ENCODE assay signal across 11 cellular contexts in genomic region chr12:65779091-65779642, GRCh38. TPM values are rescaled to one million over a fixed set of nuclear protein-coding genes. Genes with fewer than 3 reads are reported as not detected.
DNase-seq lines count a peak whose midpoint lies in the region; ATAC-seq and TF ChIP-seq lines count a peak whose summit lies in the region.
"Had no signal": no experiment of that assay in that cellular context is flagged by ENCODE, and none has a peak within 500 bp of the region (broad histone marks: within the 10 kb centered on the region; RNA-seq: fewer than 3 reads in every experiment).

No MANE protein-coding gene starts in this region.

- intact Hi-C loops in Panc1 (cut with micrococcal nuclease; ENCODE audit: unreplicated experiment) = no loop called here
- intact Hi-C loops in lower leg skin (cut with DNase I; ENCODE audit: low total_unique reads) = no loop called here

- in situ Hi-C loops in Panc1 (cut with HindIII; ENCODE audit: low pct_unique_long_range_greater_than_20kb, low sequenced_read_pairs) = no loop called here

- CTCF ChIA-PET in Panc1 (lab: Charles Lee) = interaction anchor here (0.7 kb wide), 1 partner anchor 99 kb away, joined by 5 read pairs; no protein-coding TSS in a partner anchor

- H3K4me3 ChIP-seq in Panc1 (ENCODE audit: low read depth in 2 of 2, low read length in 2 of 2) (no peak overlapping the region), epithelial cell of proximal tubule (ENCODE audit: low read depth, low read length) (no peak overlapping the region), mesodermal cell (ENCODE audit: extremely low read depth, insufficient read depth, low read length, poor library complexity, severe bottlenecking) (no peak overlapping the region), lower leg skin (ENCODE audit: low read depth, poor library complexity, severe bottlenecking) (no peak overlapping the region)
- H3K4me3 ChIP-seq: lower lobe of right lung had no signal

- no peaks in the 10 kb centered on the region for H3K36me3 ChIP-seq in Panc1 (ENCODE audit: control insufficient read depth, insufficient read depth, low read length)
- no peaks in the 10 kb centered on the region for H3K36me3 ChIP-seq in mesodermal cell (ENCODE audit: control insufficient read depth, insufficient read depth, low read length)
- H3K36me3 ChIP-seq: lower lobe of right lung had no signal

- no TSS peak for BruUV-seq in Panc1 (replicated peaks; lab: Mats Ljungman, UMichigan)

- peak; percentile 78 for DNase-seq in ELF-1 (ENCODE audit: low read depth, low spot score)
- peak; percentile 10 for DNase-seq in Panc1 (ENCODE audit: low read depth, low spot score)
- peak; percentile 47 for DNase-seq in epithelial cell of proximal tubule (ENCODE audit: low read depth)
- DNase-seq in 8988T = no peak
- DNase-seq in lower leg skin (ENCODE audit: low spot score in 2 of 2) = no peak
- DNase-seq: lower lobe of right lung, NCI-H510A treated with DMSO at 0.1 percent for 48 hours had no signal

- POLR2A ChIA-PET in Panc1 (lab: Charles Lee) = no interaction called here

- TF ChIP-seq CTCF in Panc1 (IDR thresholded peaks at IDR 0.05) (no peak), epithelial cell of proximal tubule (conservative IDR thresholded peaks at IDR 0.05; ENCODE audit: low read depth, low read length) (no peak), lower leg skin (IDR thresholded peaks at IDR 0.05) (no peak)

- no peaks in the 10 kb centered on the region for H3K27me3 ChIP-seq in Panc1 (ENCODE audit: control insufficient read depth, insufficient read depth, low read length)

- no peak overlapping the region for H3K27ac ChIP-seq in Panc1 (ENCODE audit: low read length)
- peak overlapping the region; percentile 86 for H3K27ac ChIP-seq in mesodermal cell (ENCODE audit: low read depth, low read length, severe bottlenecking)
- H3K27ac ChIP-seq: lower lobe of right lung had no signal

- ATAC-seq in Panc1 (peak; percentile 48; the same call in 1 of the 2 replicates), HG03139 (IDR thresholded peaks at IDR 0.05; ENCODE audit: unreplicated experiment) (no peak), HG03354 (IDR thresholded peaks at IDR 0.05; ENCODE audit: poor library complexity, severe bottlenecking, unreplicated experiment) (no peak)
- ATAC-seq: lower lobe of right lung had no signal

- no peak for TF ChIP-seq POLR2A in lower leg skin (IDR thresholded peaks at IDR 0.05)

- H3K4me1 ChIP-seq in Panc1 (ENCODE audit: control insufficient read depth, insufficient read depth, low read length) (peaks cover 10% of the 10 kb centered on the region; the same call in 1 of the 2 replicates), mesodermal cell (ENCODE audit: control insufficient read depth, insufficient read depth, low read length, poor library complexity, severe bottlenecking) (peaks cover 6% of the 10 kb centered on the region)
- H3K4me1 ChIP-seq: lower lobe of right lung had no signal

- peaks cover 13% of the 10 kb centered on the region; the same call in 1 of the 2 replicates for H3K9me3 ChIP-seq in Panc1 (ENCODE audit: control insufficient read depth, insufficient read depth, low read depth, low read length)
- no peaks in the 10 kb centered on the region for H3K9me3 ChIP-seq in mesodermal cell (ENCODE audit: control insufficient read depth, low read length)
- H3K9me3 ChIP-seq: lower lobe of right lung had no signal

RNA-seq across cellular contexts. Expression of gene HMGA2, which starts 45.1 kb away (rescaled TPM):
- total RNA-seq in Panc1 (2021; ENCODE audit: unreplicated experiment) = 61.4 TPM
- 66.2 TPM for polyA plus RNA-seq in Panc1 (2012; ENCODE audit: insufficient read length)
- 103 and 147 TPM in 2 replicates for total RNA-seq in epithelial cell of proximal tubule
- polyA plus RNA-seq in mesodermal cell (2013, experiment 1 of 2) = 370 TPM
- 394 TPM for polyA plus RNA-seq in mesodermal cell (2013, experiment 2 of 2)
- under 1 TPM in 1 of 4 donors, not detected in 3; 0.23 TPM for total RNA-seq in lower leg skin
- total RNA-seq: lower lobe of right lung; T-helper 1 cell treated with Interleukin-12 subunit alpha and Interleukin-12 subunit beta and Interleukin-4 antibody, amounts not matched to agents 30 ng/mL and 1 ng/mL, for 36 hours had no signal

Comparison
In these comparisons a context has a peak if more than half of its experiments do, and no peak if none do; other contexts are left out.
1. DNase-seq: peak in ELF-1 (single experiment), Panc1 (single experiment) and epithelial cell of proximal tubule (single experiment); none in 8988T (single experiment) and lower leg skin (0 of 2).
2. RNA of gene HMGA2, which starts 45.1 kb away (total RNA-seq): 103 to 147 TPM in epithelial cell of proximal tubule and 61.4 TPM in Panc1 (single experiment); 0.23 TPM in lower leg skin; every median in the first group is over 10 times any median in the second.